1 cellular context compared by ENCODE assay signal in genomic region chr7:1473864-1474512, GRCh38.
A peak's percentile ranks its signal among the peaks of the same experiment; 100 is the strongest.
TF ChIP-seq lines count a peak whose summit lies in the region.

No MANE protein-coding gene starts in this region.

TF ChIP-seq in K562, 482 proteins besides CTCF, POLR2A, EP300 and RAD21 (continued from another document and continues in another):
- TF ChIP-seq, protein P1, sequence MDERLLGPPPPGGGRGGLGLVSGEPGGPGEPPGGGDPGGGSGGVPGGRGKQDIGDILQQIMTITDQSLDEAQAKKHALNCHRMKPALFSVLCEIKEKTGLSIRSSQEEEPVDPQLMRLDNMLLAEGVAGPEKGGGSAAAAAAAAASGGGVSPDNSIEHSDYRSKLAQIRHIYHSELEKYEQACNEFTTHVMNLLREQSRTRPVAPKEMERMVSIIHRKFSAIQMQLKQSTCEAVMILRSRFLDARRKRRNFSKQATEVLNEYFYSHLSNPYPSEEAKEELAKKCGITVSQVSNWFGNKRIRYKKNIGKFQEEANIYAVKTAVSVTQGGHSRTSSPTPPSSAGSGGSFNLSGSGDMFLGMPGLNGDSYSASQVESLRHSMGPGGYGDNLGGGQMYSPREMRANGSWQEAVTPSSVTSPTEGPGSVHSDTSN (CRISPR knock-in tag; IDR thresholded peaks at IDR 0.05; ENCODE audit: low read depth): no peak
- TF ChIP-seq, protein P1 (tag; conservative IDR thresholded peaks at IDR 0.05; ENCODE audit: low read depth): no peak
- no peak for TF ChIP-seq NUFIP1 (IDR thresholded peaks at IDR 0.05; ENCODE audit: partially characterized antibody)
- no peak for TF ChIP-seq NELFE (IDR thresholded peaks at IDR 0.05; ENCODE audit: insufficient read depth, insufficient read length)
- TF ChIP-seq CCNT2 (IDR thresholded peaks at IDR 0.05; ENCODE audit: borderline replicate concordance, extremely low read depth, insufficient read length, low read depth, low read length): peak; percentile 18
- peak; percentile 88 for TF ChIP-seq CTBP1 (IDR thresholded peaks at IDR 0.05; ENCODE audit: borderline replicate concordance)
- no peak for TF ChIP-seq BRD4 (IDR thresholded peaks at IDR 0.05)
- TF ChIP-seq ESRRB (CRISPR knock-in tag; IDR thresholded peaks at IDR 0.05; ENCODE audit: borderline replicate concordance): no peak
- peak; percentile 92 to 95; a peak in 3 of 4 replicates for TF ChIP-seq MNT (conservative IDR thresholded peaks at IDR 0.05)
- no peak for TF ChIP-seq STAT5A (IDR thresholded peaks at IDR 0.05; ENCODE audit: borderline replicate concordance, low read length)
- TF ChIP-seq ARHGAP35 (IDR thresholded peaks at IDR 0.05; ENCODE audit: partially characterized antibody): no peak
- TF ChIP-seq XRCC3 (IDR thresholded peaks at IDR 0.05): no peak
- no peak for TF ChIP-seq MCM2 (IDR thresholded peaks at IDR 0.05; ENCODE audit: low read depth)
- TF ChIP-seq HLTF (IDR thresholded peaks at IDR 0.05): 0 out of 2 replicates have a peak, but pooled peaks have one; percentile 34
- TF ChIP-seq, protein P2, sequence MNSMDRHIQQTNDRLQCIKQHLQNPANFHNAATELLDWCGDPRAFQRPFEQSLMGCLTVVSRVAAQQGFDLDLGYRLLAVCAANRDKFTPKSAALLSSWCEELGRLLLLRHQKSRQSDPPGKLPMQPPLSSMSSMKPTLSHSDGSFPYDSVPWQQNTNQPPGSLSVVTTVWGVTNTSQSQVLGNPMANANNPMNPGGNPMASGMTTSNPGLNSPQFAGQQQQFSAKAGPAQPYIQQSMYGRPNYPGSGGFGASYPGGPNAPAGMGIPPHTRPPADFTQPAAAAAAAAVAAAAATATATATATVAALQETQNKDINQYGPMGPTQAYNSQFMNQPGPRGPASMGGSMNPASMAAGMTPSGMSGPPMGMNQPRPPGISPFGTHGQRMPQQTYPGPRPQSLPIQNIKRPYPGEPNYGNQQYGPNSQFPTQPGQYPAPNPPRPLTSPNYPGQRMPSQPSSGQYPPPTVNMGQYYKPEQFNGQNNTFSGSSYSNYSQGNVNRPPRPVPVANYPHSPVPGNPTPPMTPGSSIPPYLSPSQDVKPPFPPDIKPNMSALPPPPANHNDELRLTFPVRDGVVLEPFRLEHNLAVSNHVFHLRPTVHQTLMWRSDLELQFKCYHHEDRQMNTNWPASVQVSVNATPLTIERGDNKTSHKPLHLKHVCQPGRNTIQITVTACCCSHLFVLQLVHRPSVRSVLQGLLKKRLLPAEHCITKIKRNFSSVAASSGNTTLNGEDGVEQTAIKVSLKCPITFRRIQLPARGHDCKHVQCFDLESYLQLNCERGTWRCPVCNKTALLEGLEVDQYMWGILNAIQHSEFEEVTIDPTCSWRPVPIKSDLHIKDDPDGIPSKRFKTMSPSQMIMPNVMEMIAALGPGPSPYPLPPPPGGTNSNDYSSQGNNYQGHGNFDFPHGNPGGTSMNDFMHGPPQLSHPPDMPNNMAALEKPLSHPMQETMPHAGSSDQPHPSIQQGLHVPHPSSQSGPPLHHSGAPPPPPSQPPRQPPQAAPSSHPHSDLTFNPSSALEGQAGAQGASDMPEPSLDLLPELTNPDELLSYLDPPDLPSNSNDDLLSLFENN (IDR thresholded peaks at IDR 0.05; ENCODE audit: low read depth in 2 of 2, low read length in 2 of 2): no peak
- no peak for TF ChIP-seq SFPQ (IDR thresholded peaks at IDR 0.05; ENCODE audit: low read depth, low read length)
- TF ChIP-seq TCFL5 (CRISPR knock-in tag; conservative IDR thresholded peaks at IDR 0.05): no peak
- no peak for TF ChIP-seq SMARCA4 (IDR thresholded peaks at IDR 0.05)
- 0 out of 2 replicates have a peak, but pooled peaks have one; percentile 33 for TF ChIP-seq NBN (IDR thresholded peaks at IDR 0.05; ENCODE audit: low read depth)
- no peak for TF ChIP-seq SP2 (IDR thresholded peaks at IDR 0.05; ENCODE audit: extremely low read depth, low read depth, low read length, poor library complexity, severe bottlenecking)
- no peak for TF ChIP-seq ZNF280A (IDR thresholded peaks at IDR 0.05; ENCODE audit: low read depth, partially characterized antibody)
- TF ChIP-seq RBM39 (optimal IDR thresholded peaks at IDR 0.05; ENCODE audit: low read depth, low read length): no peak
- no peak; the same call in 1 of the 2 replicates for TF ChIP-seq REST (CRISPR knock-in tag; IDR thresholded peaks at IDR 0.05; ENCODE audit: low read depth)
- peak; percentile 79 for TF ChIP-seq L3MBTL2 (IDR thresholded peaks at IDR 0.05)
- TF ChIP-seq, protein P3, sequence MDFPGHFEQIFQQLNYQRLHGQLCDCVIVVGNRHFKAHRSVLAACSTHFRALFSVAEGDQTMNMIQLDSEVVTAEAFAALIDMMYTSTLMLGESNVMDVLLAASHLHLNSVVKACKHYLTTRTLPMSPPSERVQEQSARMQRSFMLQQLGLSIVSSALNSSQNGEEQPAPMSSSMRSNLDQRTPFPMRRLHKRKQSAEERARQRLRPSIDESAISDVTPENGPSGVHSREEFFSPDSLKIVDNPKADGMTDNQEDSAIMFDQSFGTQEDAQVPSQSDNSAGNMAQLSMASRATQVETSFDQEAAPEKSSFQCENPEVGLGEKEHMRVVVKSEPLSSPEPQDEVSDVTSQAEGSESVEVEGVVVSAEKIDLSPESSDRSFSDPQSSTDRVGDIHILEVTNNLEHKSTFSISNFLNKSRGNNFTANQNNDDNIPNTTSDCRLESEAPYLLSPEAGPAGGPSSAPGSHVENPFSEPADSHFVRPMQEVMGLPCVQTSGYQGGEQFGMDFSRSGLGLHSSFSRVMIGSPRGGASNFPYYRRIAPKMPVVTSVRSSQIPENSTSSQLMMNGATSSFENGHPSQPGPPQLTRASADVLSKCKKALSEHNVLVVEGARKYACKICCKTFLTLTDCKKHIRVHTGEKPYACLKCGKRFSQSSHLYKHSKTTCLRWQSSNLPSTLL (IDR thresholded peaks at IDR 0.05): no peak
- TF ChIP-seq CEBPG (CRISPR knock-in tag; IDR thresholded peaks at IDR 0.05): no peak
- no peak for TF ChIP-seq CEBPG (tag; conservative IDR thresholded peaks at IDR 0.05 in 1 of 2, IDR thresholded peaks at IDR 0.05 in 1 of 2)
- peak in 2 of 3 experiments; percentile 35 to 59 for TF ChIP-seq YY1 (IDR thresholded peaks at IDR 0.05; ENCODE audit: borderline replicate concordance in 1 of 3, control insufficient read depth in 1 of 3, extremely low read depth in 1 of 3, insufficient read depth in 3 of 3, insufficient read length in 1 of 3, insufficient replicate concordance in 2 of 3, low read depth in 1 of 3, low read length in 2 of 3)
- no peak for TF ChIP-seq ZNF76 (CRISPR knock-in tag; IDR thresholded peaks at IDR 0.05; ENCODE audit: borderline replicate concordance)
- TF ChIP-seq CHCHD3 (CRISPR knock-in tag; IDR thresholded peaks at IDR 0.05): no peak
- TF ChIP-seq KLF13 (tag; IDR thresholded peaks at IDR 0.05; ENCODE audit: borderline replicate concordance, low read depth): no peak
- TF ChIP-seq XRCC4 (IDR thresholded peaks at IDR 0.05; ENCODE audit: extremely low read depth, insufficient read depth, insufficient read length): no peak
- TF ChIP-seq, protein P4, sequence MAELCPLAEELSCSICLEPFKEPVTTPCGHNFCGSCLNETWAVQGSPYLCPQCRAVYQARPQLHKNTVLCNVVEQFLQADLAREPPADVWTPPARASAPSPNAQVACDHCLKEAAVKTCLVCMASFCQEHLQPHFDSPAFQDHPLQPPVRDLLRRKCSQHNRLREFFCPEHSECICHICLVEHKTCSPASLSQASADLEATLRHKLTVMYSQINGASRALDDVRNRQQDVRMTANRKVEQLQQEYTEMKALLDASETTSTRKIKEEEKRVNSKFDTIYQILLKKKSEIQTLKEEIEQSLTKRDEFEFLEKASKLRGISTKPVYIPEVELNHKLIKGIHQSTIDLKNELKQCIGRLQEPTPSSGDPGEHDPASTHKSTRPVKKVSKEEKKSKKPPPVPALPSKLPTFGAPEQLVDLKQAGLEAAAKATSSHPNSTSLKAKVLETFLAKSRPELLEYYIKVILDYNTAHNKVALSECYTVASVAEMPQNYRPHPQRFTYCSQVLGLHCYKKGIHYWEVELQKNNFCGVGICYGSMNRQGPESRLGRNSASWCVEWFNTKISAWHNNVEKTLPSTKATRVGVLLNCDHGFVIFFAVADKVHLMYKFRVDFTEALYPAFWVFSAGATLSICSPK (IDR thresholded peaks at IDR 0.05; ENCODE audit: borderline replicate concordance): no peak
- TF ChIP-seq KAT7 (CRISPR knock-in tag; IDR thresholded peaks at IDR 0.05; ENCODE audit: borderline replicate concordance): no peak
- TF ChIP-seq HIVEP1 (CRISPR knock-in tag; IDR thresholded peaks at IDR 0.05): no peak
- no peak for TF ChIP-seq ZNF23 (CRISPR knock-in tag; IDR thresholded peaks at IDR 0.05)
- no peak for TF ChIP-seq KDM2B (CRISPR knock-in tag; IDR thresholded peaks at IDR 0.05)
- TF ChIP-seq IRF9 (tag; IDR thresholded peaks at IDR 0.05): no peak
- no peak for TF ChIP-seq NFATC3 (IDR thresholded peaks at IDR 0.05)
